1 cellular context compared by ENCODE assay signal in the genomic region with DNA sequence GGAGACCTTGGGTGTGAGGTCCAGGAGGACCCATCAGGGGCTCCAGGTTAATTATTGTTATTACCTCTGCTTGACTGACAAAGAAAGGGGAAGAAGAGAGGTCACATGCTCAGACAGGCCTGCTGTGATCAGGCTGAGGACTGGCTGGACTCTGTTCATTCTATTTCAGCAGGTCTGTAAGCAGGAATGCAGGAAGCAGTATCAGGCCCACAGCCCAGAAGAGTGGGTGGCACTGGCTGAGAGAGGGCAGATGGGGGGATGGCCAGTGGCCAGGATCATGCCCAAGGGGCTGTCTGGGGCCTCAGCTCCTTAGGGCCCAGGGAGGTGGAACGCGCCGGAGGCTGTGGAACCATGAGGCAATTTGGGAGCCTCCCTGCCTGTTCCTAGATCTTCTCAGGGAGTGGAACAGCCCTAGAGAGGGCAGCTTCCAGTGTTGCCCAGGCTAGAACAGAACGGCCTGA.
TF ChIP-seq lines count a peak whose summit lies in the region.

No MANE protein-coding gene starts in this region.

TF ChIP-seq in HepG2, 621 proteins besides CTCF, POLR2A, EP300 and RAD21 (continued from another document and continues in another):
- TF ChIP-seq, protein P1, sequence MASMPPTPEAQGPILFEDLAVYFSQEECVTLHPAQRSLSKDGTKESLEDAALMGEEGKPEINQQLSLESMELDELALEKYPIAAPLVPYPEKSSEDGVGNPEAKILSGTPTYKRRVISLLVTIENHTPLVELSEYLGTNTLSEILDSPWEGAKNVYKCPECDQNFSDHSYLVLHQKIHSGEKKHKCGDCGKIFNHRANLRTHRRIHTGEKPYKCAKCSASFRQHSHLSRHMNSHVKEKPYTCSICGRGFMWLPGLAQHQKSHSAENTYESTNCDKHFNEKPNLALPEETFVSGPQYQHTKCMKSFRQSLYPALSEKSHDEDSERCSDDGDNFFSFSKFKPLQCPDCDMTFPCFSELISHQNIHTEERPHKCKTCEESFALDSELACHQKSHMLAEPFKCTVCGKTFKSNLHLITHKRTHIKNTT (CRISPR knock-in tag; IDR thresholded peaks at IDR 0.05) = no peak
- no peak for TF ChIP-seq ZNF101 (CRISPR knock-in tag; IDR thresholded peaks at IDR 0.05; ENCODE audit: borderline replicate concordance, low read depth)
- TF ChIP-seq, protein P2, sequence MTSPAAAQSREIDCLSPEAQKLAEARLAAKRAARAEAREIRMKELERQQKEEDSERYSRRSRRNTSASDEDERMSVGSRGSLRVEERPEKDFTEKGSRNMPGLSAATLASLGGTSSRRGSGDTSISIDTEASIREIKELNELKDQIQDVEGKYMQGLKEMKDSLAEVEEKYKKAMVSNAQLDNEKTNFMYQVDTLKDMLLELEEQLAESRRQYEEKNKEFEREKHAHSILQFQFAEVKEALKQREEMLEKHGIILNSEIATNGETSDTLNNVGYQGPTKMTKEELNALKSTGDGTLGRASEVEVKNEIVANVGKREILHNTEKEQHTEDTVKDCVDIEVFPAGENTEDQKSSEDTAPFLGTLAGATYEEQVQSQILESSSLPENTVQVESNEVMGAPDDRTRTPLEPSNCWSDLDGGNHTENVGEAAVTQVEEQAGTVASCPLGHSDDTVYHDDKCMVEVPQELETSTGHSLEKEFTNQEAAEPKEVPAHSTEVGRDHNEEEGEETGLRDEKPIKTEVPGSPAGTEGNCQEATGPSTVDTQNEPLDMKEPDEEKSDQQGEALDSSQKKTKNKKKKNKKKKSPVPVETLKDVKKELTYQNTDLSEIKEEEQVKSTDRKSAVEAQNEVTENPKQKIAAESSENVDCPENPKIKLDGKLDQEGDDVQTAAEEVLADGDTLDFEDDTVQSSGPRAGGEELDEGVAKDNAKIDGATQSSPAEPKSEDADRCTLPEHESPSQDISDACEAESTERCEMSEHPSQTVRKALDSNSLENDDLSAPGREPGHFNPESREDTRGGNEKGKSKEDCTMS (CRISPR knock-in tag; conservative IDR thresholded peaks at IDR 0.05) = no peak
- no peak for TF ChIP-seq ZNF432 (CRISPR knock-in tag; IDR thresholded peaks at IDR 0.05; ENCODE audit: borderline replicate concordance)
- TF ChIP-seq SMARCC2 (IDR thresholded peaks at IDR 0.05) = no peak
- no peak for TF ChIP-seq ZNF547 (CRISPR knock-in tag; IDR thresholded peaks at IDR 0.05)
- no peak for TF ChIP-seq EED (CRISPR knock-in tag; IDR thresholded peaks at IDR 0.05)
- TF ChIP-seq KLF11 (CRISPR knock-in tag; IDR thresholded peaks at IDR 0.05) = no peak
- TF ChIP-seq, protein P3, sequence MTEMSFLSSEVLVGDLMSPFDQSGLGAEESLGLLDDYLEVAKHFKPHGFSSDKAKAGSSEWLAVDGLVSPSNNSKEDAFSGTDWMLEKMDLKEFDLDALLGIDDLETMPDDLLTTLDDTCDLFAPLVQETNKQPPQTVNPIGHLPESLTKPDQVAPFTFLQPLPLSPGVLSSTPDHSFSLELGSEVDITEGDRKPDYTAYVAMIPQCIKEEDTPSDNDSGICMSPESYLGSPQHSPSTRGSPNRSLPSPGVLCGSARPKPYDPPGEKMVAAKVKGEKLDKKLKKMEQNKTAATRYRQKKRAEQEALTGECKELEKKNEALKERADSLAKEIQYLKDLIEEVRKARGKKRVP (CRISPR knock-in tag; IDR thresholded peaks at IDR 0.05) = no peak
- TF ChIP-seq CBX2 (IDR thresholded peaks at IDR 0.05; ENCODE audit: low read depth, low read length) = no peak
- no peak for TF ChIP-seq CBX2 (CRISPR knock-in tag; IDR thresholded peaks at IDR 0.05; ENCODE audit: low read depth)
- no peak for TF ChIP-seq YY1 (IDR thresholded peaks at IDR 0.05; ENCODE audit: insufficient read depth, insufficient replicate concordance, low read depth, low read length)
- no peak for TF ChIP-seq CCDC6 (CRISPR knock-in tag; IDR thresholded peaks at IDR 0.05)
- TF ChIP-seq ZNF354B (CRISPR knock-in tag; IDR thresholded peaks at IDR 0.05) = no peak
- TF ChIP-seq IKZF4 (CRISPR knock-in tag; IDR thresholded peaks at IDR 0.05; ENCODE audit: borderline replicate concordance, low read depth, not compliant biosample characterization) = no peak
- TF ChIP-seq GPN1 (CRISPR knock-in tag; IDR thresholded peaks at IDR 0.05; ENCODE audit: borderline replicate concordance) = no peak
- TF ChIP-seq ZNF546 (CRISPR knock-in tag; conservative IDR thresholded peaks at IDR 0.05) = no peak
- TF ChIP-seq, protein P4, sequence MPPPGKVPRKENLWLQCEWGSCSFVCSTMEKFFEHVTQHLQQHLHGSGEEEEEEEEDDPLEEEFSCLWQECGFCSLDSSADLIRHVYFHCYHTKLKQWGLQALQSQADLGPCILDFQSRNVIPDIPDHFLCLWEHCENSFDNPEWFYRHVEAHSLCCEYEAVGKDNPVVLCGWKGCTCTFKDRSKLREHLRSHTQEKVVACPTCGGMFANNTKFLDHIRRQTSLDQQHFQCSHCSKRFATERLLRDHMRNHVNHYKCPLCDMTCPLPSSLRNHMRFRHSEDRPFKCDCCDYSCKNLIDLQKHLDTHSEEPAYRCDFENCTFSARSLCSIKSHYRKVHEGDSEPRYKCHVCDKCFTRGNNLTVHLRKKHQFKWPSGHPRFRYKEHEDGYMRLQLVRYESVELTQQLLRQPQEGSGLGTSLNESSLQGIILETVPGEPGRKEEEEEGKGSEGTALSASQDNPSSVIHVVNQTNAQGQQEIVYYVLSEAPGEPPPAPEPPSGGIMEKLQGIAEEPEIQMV (CRISPR knock-in tag; IDR thresholded peaks at IDR 0.05; ENCODE audit: low read depth) = no peak
- TF ChIP-seq HMG20B (CRISPR knock-in tag; conservative IDR thresholded peaks at IDR 0.05) = no peak
- TF ChIP-seq ZNF567 (CRISPR knock-in tag; IDR thresholded peaks at IDR 0.05; ENCODE audit: borderline replicate concordance) = no peak
- no peak for TF ChIP-seq MLLT10 (CRISPR knock-in tag; IDR thresholded peaks at IDR 0.05)
- TF ChIP-seq, protein P5, sequence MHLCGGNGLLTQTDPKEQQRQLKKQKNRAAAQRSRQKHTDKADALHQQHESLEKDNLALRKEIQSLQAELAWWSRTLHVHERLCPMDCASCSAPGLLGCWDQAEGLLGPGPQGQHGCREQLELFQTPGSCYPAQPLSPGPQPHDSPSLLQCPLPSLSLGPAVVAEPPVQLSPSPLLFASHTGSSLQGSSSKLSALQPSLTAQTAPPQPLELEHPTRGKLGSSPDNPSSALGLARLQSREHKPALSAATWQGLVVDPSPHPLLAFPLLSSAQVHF (CRISPR knock-in tag; IDR thresholded peaks at IDR 0.05) = no peak
- TF ChIP-seq, protein P6, sequence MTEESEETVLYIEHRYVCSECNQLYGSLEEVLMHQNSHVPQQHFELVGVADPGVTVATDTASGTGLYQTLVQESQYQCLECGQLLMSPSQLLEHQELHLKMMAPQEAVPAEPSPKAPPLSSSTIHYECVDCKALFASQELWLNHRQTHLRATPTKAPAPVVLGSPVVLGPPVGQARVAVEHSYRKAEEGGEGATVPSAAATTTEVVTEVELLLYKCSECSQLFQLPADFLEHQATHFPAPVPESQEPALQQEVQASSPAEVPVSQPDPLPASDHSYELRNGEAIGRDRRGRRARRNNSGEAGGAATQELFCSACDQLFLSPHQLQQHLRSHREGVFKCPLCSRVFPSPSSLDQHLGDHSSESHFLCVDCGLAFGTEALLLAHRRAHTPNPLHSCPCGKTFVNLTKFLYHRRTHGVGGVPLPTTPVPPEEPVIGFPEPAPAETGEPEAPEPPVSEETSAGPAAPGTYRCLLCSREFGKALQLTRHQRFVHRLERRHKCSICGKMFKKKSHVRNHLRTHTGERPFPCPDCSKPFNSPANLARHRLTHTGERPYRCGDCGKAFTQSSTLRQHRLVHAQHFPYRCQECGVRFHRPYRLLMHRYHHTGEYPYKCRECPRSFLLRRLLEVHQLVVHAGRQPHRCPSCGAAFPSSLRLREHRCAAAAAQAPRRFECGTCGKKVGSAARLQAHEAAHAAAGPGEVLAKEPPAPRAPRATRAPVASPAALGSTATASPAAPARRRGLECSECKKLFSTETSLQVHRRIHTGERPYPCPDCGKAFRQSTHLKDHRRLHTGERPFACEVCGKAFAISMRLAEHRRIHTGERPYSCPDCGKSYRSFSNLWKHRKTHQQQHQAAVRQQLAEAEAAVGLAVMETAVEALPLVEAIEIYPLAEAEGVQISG (CRISPR knock-in tag; IDR thresholded peaks at IDR 0.05) = peak; percentile 54
- no peak for TF ChIP-seq ZNF333 (CRISPR knock-in tag; IDR thresholded peaks at IDR 0.05; ENCODE audit: borderline replicate concordance)
- TF ChIP-seq, protein P7, sequence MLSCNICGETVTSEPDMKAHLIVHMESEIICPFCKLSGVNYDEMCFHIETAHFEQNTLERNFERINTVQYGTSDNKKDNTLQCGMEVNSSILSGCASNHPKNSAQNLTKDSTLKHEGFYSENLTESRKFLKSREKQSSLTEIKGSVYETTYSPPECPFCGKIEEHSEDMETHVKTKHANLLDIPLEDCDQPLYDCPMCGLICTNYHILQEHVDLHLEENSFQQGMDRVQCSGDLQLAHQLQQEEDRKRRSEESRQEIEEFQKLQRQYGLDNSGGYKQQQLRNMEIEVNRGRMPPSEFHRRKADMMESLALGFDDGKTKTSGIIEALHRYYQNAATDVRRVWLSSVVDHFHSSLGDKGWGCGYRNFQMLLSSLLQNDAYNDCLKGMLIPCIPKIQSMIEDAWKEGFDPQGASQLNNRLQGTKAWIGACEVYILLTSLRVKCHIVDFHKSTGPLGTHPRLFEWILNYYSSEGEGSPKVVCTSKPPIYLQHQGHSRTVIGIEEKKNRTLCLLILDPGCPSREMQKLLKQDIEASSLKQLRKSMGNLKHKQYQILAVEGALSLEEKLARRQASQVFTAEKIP (CRISPR knock-in tag; IDR thresholded peaks at IDR 0.05; ENCODE audit: borderline replicate concordance) = no peak
- TF ChIP-seq ZNF615 (CRISPR knock-in tag; IDR thresholded peaks at IDR 0.05; ENCODE audit: borderline replicate concordance) = no peak
- no peak for TF ChIP-seq SUZ12 (IDR thresholded peaks at IDR 0.05; ENCODE audit: low read depth, low read length)
- TF ChIP-seq, protein P8, sequence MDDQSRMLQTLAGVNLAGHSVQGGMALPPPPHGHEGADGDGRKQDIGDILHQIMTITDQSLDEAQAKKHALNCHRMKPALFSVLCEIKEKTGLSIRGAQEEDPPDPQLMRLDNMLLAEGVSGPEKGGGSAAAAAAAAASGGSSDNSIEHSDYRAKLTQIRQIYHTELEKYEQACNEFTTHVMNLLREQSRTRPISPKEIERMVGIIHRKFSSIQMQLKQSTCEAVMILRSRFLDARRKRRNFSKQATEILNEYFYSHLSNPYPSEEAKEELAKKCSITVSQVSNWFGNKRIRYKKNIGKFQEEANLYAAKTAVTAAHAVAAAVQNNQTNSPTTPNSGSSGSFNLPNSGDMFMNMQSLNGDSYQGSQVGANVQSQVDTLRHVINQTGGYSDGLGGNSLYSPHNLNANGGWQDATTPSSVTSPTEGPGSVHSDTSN (CRISPR knock-in tag; IDR thresholded peaks at IDR 0.05; ENCODE audit: borderline replicate concordance) = no peak
- TF ChIP-seq, protein P9, sequence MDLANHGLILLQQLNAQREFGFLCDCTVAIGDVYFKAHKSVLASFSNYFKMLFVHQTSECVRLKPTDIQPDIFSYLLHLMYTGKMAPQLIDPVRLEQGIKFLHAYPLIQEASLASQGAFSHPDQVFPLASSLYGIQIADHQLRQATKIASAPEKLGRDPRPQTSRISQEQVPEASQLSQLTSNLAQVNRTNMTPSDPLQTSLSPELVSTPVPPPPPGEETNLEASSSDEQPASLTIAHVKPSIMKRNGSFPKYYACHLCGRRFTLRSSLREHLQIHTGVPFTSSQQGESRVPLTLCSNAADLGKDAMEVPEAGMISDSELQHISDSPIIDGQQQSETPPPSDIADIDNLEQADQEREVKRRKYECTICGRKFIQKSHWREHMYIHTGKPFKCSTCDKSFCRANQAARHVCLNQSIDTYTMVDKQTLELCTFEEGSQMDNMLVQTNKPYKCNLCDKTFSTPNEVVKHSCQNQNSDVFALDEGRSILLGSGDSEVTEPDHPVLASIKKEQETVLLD (CRISPR knock-in tag; IDR thresholded peaks at IDR 0.05; ENCODE audit: low read depth) = no peak
- no peak for TF ChIP-seq ERF (CRISPR knock-in tag; IDR thresholded peaks at IDR 0.05)
- no peak for TF ChIP-seq ZNF207 (IDR thresholded peaks at IDR 0.05; ENCODE audit: borderline replicate concordance)
- TF ChIP-seq SSRP1 (CRISPR knock-in tag; IDR thresholded peaks at IDR 0.05) = no peak
- no peak for TF ChIP-seq ZNF572 (CRISPR knock-in tag; IDR thresholded peaks at IDR 0.05)
- peak; percentile 87; the same call in 1 of the 2 replicates for TF ChIP-seq BRD4 (CRISPR knock-in tag; IDR thresholded peaks at IDR 0.05)
- no peak for TF ChIP-seq ZFP62 (CRISPR knock-in tag; IDR thresholded peaks at IDR 0.05)
- peak; percentile 53 for TF ChIP-seq DR1 (CRISPR knock-in tag; IDR thresholded peaks at IDR 0.05)
- TF ChIP-seq ZNF143 (CRISPR knock-in tag; IDR thresholded peaks at IDR 0.05) = peak; percentile 22; the same call in 1 of the 2 replicates
- TF ChIP-seq ARID2 (CRISPR knock-in tag; IDR thresholded peaks at IDR 0.05; ENCODE audit: borderline replicate concordance) = no peak
- no peak for TF ChIP-seq TOPORS (CRISPR knock-in tag; IDR thresholded peaks at IDR 0.05)
- TF ChIP-seq ZEB1 (IDR thresholded peaks at IDR 0.05; ENCODE audit: insufficient replicate concordance, low read depth) = no peak
- no peak for TF ChIP-seq HNRNPLL (IDR thresholded peaks at IDR 0.05; ENCODE audit: low read depth, low read length, poor library complexity, severe bottlenecking)
- no peak for TF ChIP-seq NFIC (IDR thresholded peaks at IDR 0.05; ENCODE audit: low read length)
- peak; percentile 39; the same call in 1 of the 2 replicates for TF ChIP-seq SPEN (CRISPR knock-in tag; IDR thresholded peaks at IDR 0.05; ENCODE audit: low read depth)
- no peak for TF ChIP-seq ZFP1 (CRISPR knock-in tag; IDR thresholded peaks at IDR 0.05)
- TF ChIP-seq, protein P10, sequence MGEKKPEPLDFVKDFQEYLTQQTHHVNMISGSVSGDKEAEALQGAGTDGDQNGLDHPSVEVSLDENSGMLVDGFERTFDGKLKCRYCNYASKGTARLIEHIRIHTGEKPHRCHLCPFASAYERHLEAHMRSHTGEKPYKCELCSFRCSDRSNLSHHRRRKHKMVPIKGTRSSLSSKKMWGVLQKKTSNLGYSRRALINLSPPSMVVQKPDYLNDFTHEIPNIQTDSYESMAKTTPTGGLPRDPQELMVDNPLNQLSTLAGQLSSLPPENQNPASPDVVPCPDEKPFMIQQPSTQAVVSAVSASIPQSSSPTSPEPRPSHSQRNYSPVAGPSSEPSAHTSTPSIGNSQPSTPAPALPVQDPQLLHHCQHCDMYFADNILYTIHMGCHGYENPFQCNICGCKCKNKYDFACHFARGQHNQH (CRISPR knock-in tag; IDR thresholded peaks at IDR 0.05) = 0 out of 2 replicates have a peak, but pooled peaks have one; percentile 21
- TF ChIP-seq THYN1 (CRISPR knock-in tag; IDR thresholded peaks at IDR 0.05; ENCODE audit: borderline replicate concordance, low read depth) = no peak
- TF ChIP-seq, protein P11, sequence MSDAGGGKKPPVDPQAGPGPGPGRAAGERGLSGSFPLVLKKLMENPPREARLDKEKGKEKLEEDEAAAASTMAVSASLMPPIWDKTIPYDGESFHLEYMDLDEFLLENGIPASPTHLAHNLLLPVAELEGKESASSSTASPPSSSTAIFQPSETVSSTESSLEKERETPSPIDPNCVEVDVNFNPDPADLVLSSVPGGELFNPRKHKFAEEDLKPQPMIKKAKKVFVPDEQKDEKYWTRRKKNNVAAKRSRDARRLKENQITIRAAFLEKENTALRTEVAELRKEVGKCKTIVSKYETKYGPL (CRISPR knock-in tag; IDR thresholded peaks at IDR 0.05) = no peak
- TF ChIP-seq ZNF33B (CRISPR knock-in tag; IDR thresholded peaks at IDR 0.05) = no peak
- TF ChIP-seq ZNF329 (CRISPR knock-in tag; IDR thresholded peaks at IDR 0.05; ENCODE audit: low read depth) = no peak
- no peak for TF ChIP-seq ZNF792 (CRISPR knock-in tag; IDR thresholded peaks at IDR 0.05)
- peak; percentile 61; the same call in 1 of the 2 replicates for TF ChIP-seq MYC (CRISPR knock-in tag; IDR thresholded peaks at IDR 0.05; ENCODE audit: borderline replicate concordance)
- no peak for TF ChIP-seq JUNB (CRISPR knock-in tag; IDR thresholded peaks at IDR 0.05; ENCODE audit: borderline replicate concordance)
